In genomic region chr16:22375117-22375962, GRCh38 we compare ENCODE assay signal across 8 cellular contexts. TPM values are rescaled to one million over a fixed set of nuclear protein-coding genes. Genes with fewer than 3 reads are reported as not detected.
A peak's percentile ranks its signal among the peaks of the same experiment; 100 is the strongest.
DNase-seq lines count a peak whose midpoint lies in the region; ATAC-seq and TF ChIP-seq lines count a peak whose summit lies in the region.

No MANE protein-coding gene starts in this region.

- no peaks in the 10 kb centered on the region for H3K36me3 ChIP-seq in cardiac muscle cell

- no peak for ATAC-seq in left ventricle myocardium superior

- H3K27ac ChIP-seq in cardiac muscle cell, result no peak overlapping the region

- H3K4me3 Mint-ChIP-seq in activated T-helper 2 cell treated with anti-CD3 and anti-CD28 coated beads, Interferon-gamma antibody, Interleukin-2, Interleukin-4, amounts not matched to agents 10 μg/mL and 5 μg/mL and 100 μg/mL, durations not matched to agents 14 hours and 24 hours and 36 hours (ENCODE audit: low read depth), result peak overlapping the region; percentile 92
- H3K4me3 Mint-ChIP-seq in immature natural killer cell, result peak overlapping the region; percentile 93 to 98 (median 97)

- TF ChIP-seq CTCF in cardiac muscle cell (IDR thresholded peaks at IDR 0.05; ENCODE audit: low read depth, low read length), result no peak

- H3K9me3 Mint-ChIP-seq in activated T-helper 2 cell treated with anti-CD3 and anti-CD28 coated beads, Interferon-gamma antibody, Interleukin-2, Interleukin-4, amounts not matched to agents 10 μg/mL and 5 μg/mL and 100 μg/mL, durations not matched to agents 14 hours and 24 hours and 36 hours, result no peaks in the 10 kb centered on the region
- H3K9me3 Mint-ChIP-seq in immature natural killer cell, result no peaks in the 10 kb centered on the region

- H3K4me3 ChIP-seq in cardiac muscle cell, result peak overlapping the region; percentile 61

- H3K27ac Mint-ChIP-seq in activated T-helper 2 cell treated with anti-CD3 and anti-CD28 coated beads, Interferon-gamma antibody, Interleukin-2, Interleukin-4, amounts not matched to agents 10 μg/mL and 5 μg/mL and 100 μg/mL, durations not matched to agents 14 hours and 24 hours and 36 hours, result no peak overlapping the region
- peak overlapping the region in 5 of 6 donors; percentile 30 to 83 (median 51) for H3K27ac Mint-ChIP-seq in immature natural killer cell

- no peaks in the 10 kb centered on the region for H3K4me1 ChIP-seq in cardiac muscle cell (ENCODE audit: low read depth)

- peaks cover 29% of the 10 kb centered on the region for H3K36me3 Mint-ChIP-seq in activated T-helper 2 cell treated with anti-CD3 and anti-CD28 coated beads, Interferon-gamma antibody, Interleukin-2, Interleukin-4, amounts not matched to agents 10 μg/mL and 5 μg/mL and 100 μg/mL, durations not matched to agents 14 hours and 24 hours and 36 hours (ENCODE audit: low read depth)
- no peaks in the 10 kb centered on the region for H3K36me3 Mint-ChIP-seq in immature natural killer cell

- peaks cover 6% of the 10 kb centered on the region for H3K27me3 ChIP-seq in cardiac muscle cell

- peak in 1 of 2 donors; percentile 20 for DNase-seq in cardiac muscle cell (ENCODE audit: low read depth in 1 of 2, low spot score in 1 of 2)
- DNase-seq in left ventricle myocardium superior, result no peak
- DNase-seq in activated T-helper 2 cell treated with anti-CD3 and anti-CD28 coated beads, Interferon-gamma antibody, Interleukin-2, Interleukin-4, amounts not matched to agents 10 μg/mL and 5 μg/mL and 100 μg/mL, durations not matched to agents 14 hours and 24 hours and 36 hours (ENCODE audit: low spot score), result no peak
- peak in 1 of 3 donors; percentile 7 for DNase-seq in immature natural killer cell
- DNase-seq in superior temporal gyrus (ENCODE audit: extremely low spot score), result peak; percentile 16
- DNase-seq in putamen (ENCODE audit: low spot score), result no peak
- DNase-seq in HuH-7 (ENCODE audit: low spot score), result no peak
- DNase-seq in SHP77 treated with DMSO at 0.1 percent for 48 hours (lab: John Stamatoyannopoulos, UW), result no peak

- H3K4me1 Mint-ChIP-seq in activated T-helper 2 cell treated with anti-CD3 and anti-CD28 coated beads, Interferon-gamma antibody, Interleukin-2, Interleukin-4, amounts not matched to agents 10 μg/mL and 5 μg/mL and 100 μg/mL, durations not matched to agents 14 hours and 24 hours and 36 hours (ENCODE audit: low read depth), result peaks cover 31% of the 10 kb centered on the region
- peaks cover 22 to 34% of the 10 kb centered on the region in 2 donors for H3K4me1 Mint-ChIP-seq in immature natural killer cell

- no peaks in the 10 kb centered on the region for H3K9me3 ChIP-seq in cardiac muscle cell (ENCODE audit: low read depth)

- intact Hi-C loops in left ventricle myocardium superior (cut with micrococcal nuclease), result no loop called here
- intact Hi-C loops in activated T-helper 2 cell treated with anti-CD3 and anti-CD28 coated beads, Interferon-gamma antibody, Interleukin-2, Interleukin-4, amounts not matched to agents 10 μg/mL and 5 μg/mL and 100 μg/mL, durations not matched to agents 14 hours and 24 hours and 36 hours (cut with micrococcal nuclease), result no loop called here

- H3K27me3 Mint-ChIP-seq in activated T-helper 2 cell treated with anti-CD3 and anti-CD28 coated beads, Interferon-gamma antibody, Interleukin-2, Interleukin-4, amounts not matched to agents 10 μg/mL and 5 μg/mL and 100 μg/mL, durations not matched to agents 14 hours and 24 hours and 36 hours (ENCODE audit: low read depth), result peaks cover 5% of the 10 kb centered on the region
- peaks cover 0 to 7% (median 4%) of the 10 kb centered on the region in 3 donors for H3K27me3 Mint-ChIP-seq in immature natural killer cell (ENCODE audit: low read depth in 3 of 3)

RNA-seq across cellular contexts. Expression of gene CDR2, which starts 0.9 kb away (rescaled TPM):
- total RNA-seq in cardiac muscle cell, result 7.4 and 10.7 TPM in 2 replicates
- polyA plus RNA-seq in cardiac muscle cell, result 7.5 and 9.7 TPM in 2 replicates
- 5.3 TPM for total RNA-seq in left ventricle myocardium superior
- total RNA-seq in activated T-helper 2 cell treated with anti-CD3 and anti-CD28 coated beads, Interferon-gamma antibody, Interleukin-2, Interleukin-4, amounts not matched to agents 10 μg/mL and 5 μg/mL and 100 μg/mL, durations not matched to agents 14 hours and 24 hours and 36 hours, result 42.9 and 46.8 TPM in 2 replicates
- polyA plus RNA-seq in immature natural killer cell, result 10 to 100 TPM in 2 of 3 donors, 1 to 10 TPM in 1; 9.6 to 21.7 (median 11.3) TPM
